In the genomic region with DNA sequence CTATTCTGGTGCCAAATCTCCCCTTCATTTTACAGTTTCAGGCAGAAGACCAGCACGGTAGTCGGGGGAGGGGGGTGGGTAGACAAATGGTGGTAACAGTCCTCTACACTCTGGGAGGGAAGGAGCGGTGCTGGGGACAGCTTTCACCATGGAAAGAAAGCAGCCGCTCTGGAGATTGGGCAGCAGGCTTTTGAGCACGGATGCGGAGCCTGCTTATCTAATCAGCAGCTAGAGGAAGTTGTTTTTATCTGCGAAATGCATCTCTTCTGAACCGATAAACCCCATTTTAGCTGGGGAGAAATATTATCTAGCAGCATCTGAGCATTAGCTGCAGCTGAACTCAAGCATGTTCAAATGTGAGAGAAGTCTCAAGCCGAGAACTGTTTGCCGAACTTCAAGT, we compare ENCODE assay signal across 14 cellular contexts. TPM values are rescaled to one million over a fixed set of nuclear protein-coding genes. Genes with fewer than 3 reads are reported as not detected.
DNase-seq lines count a peak whose midpoint lies in the region; ATAC-seq, FAIRE-seq and TF ChIP-seq lines count a peak whose summit lies in the region.
"Had no signal": no experiment of that assay in that cellular context is flagged by ENCODE, and none has a peak within 500 bp of the region (broad histone marks: within the 10 kb centered on the region; RNA-seq: fewer than 3 reads in every experiment).

No MANE protein-coding gene starts in this region.

- peak overlapping the region; percentile 56 for H3K9ac ChIP-seq in BLaER1

- peak overlapping the region; percentile 28; the same call in 1 of the 2 replicates for H3K4me3 ChIP-seq in BLaER1
- H3K4me3 ChIP-seq in GM12864 (ENCODE audit: low read depth, low read length): peak overlapping the region; percentile 9; the same call in 1 of the 2 replicates
- no peak overlapping the region for H3K4me3 ChIP-seq in esophagus squamous epithelium

- TF ChIP-seq CTCF in GM12864 (IDR thresholded peaks at IDR 0.05; ENCODE audit: low read depth, low read length, missing control alignments) (no peak), esophagus squamous epithelium (IDR thresholded peaks at IDR 0.05) (no peak)

- peaks cover 53% of the 10 kb centered on the region for H4K20me1 ChIP-seq in BLaER1

- no peak for DNase-seq in GM12864 (ENCODE audit: low read depth)
- peak in 4 of 5 donors; percentile 39 to 76 (median 52) for DNase-seq in T-helper 1 cell
- DNase-seq in esophagus squamous epithelium (lab: John Stamatoyannopoulos, UW): no peak
- no peak for DNase-seq in GOT3 (lab: John Stamatoyannopoulos, UW)
- DNase-seq in H54 (ENCODE audit: insufficient read length, low spot score): no peak
- DNase-seq: activated CD4-positive, alpha-beta T cell treated with anti-CD3 and anti-CD28 coated beads, Interleukin-2, amount 50 U/mL, for 4 hours; aorta; SHP77 had no signal

- WGBS in esophagus squamous epithelium, 2 donors: 22 to 35% methylated on average over 10 of the region's 10 CpGs

- intact Hi-C loops in esophagus squamous epithelium (cut with DNase I): no loop called here

- FAIRE-seq in H54 (lab: Jason Lieb, UNC): no peak

- H3K27ac ChIP-seq in BLaER1 (peak overlapping the region; percentile 62), esophagus squamous epithelium (peak overlapping the region in 3 of 4 donors; percentile 10 to 46 (median 21))
- H3K27ac ChIP-seq: epithelial cell of prostate had no signal

- TF ChIP-seq POLR2A in esophagus squamous epithelium (IDR thresholded peaks at IDR 0.05): peak in 1 of 4 donors; percentile 47
- TF ChIP-seq POLR2A in H54 (IDR thresholded peaks at IDR 0.05; ENCODE audit: low read depth, low read length): no peak

- H3K36me3 ChIP-seq in BLaER1: peaks cover 71% of the 10 kb centered on the region
- no peaks in the 10 kb centered on the region for H3K36me3 ChIP-seq in esophagus squamous epithelium

- H3K4me1 ChIP-seq in BLaER1: peaks cover 100% of the 10 kb centered on the region
- peaks cover 0 to 29% (median 4%) of the 10 kb centered on the region in 3 donors for H3K4me1 ChIP-seq in esophagus squamous epithelium

- H3K9me3 ChIP-seq in BLaER1 (no peaks in the 10 kb centered on the region), esophagus squamous epithelium (no peaks in the 10 kb centered on the region)

- H3K27me3 ChIP-seq in BLaER1 (no peaks in the 10 kb centered on the region), esophagus squamous epithelium (peaks cover 0 to 23% (median 0%) of the 10 kb centered on the region in 4 donors)

- ATAC-seq in HG02610 (IDR thresholded peaks at IDR 0.05; ENCODE audit: unreplicated experiment): no peak
- ATAC-seq in HG03108 (IDR thresholded peaks at IDR 0.05; ENCODE audit: unreplicated experiment): no peak

- H3K4me2 ChIP-seq in BLaER1: peak overlapping the region; percentile 97

RNA-seq across cellular contexts. Expression of gene IKZF1, which starts 28.8 kb away (rescaled TPM):
- total RNA-seq in esophagus squamous epithelium: 10 to 100 TPM in 2 of 4 donors, 1 to 10 TPM in 2; 4.9 to 29.6 (median 8.4) TPM
- total RNA-seq: myocyte, NCI-H460 had no signal

Comparison
In these comparisons a context has a peak if more than half of its experiments do, and no peak if none do; other contexts are left out.
1. H3K4me3 ChIP-seq: peak in BLaER1 (single experiment) and GM12864 (single experiment); none in esophagus squamous epithelium (0 of 4).
2. DNase-seq: peak in T-helper 1 cell (4 of 5); none in GM12864 (single experiment), esophagus squamous epithelium (single experiment), GOT3 (single experiment) and H54 (single experiment).